ENCODE assay signal across 9 cellular contexts in the genomic region with DNA sequence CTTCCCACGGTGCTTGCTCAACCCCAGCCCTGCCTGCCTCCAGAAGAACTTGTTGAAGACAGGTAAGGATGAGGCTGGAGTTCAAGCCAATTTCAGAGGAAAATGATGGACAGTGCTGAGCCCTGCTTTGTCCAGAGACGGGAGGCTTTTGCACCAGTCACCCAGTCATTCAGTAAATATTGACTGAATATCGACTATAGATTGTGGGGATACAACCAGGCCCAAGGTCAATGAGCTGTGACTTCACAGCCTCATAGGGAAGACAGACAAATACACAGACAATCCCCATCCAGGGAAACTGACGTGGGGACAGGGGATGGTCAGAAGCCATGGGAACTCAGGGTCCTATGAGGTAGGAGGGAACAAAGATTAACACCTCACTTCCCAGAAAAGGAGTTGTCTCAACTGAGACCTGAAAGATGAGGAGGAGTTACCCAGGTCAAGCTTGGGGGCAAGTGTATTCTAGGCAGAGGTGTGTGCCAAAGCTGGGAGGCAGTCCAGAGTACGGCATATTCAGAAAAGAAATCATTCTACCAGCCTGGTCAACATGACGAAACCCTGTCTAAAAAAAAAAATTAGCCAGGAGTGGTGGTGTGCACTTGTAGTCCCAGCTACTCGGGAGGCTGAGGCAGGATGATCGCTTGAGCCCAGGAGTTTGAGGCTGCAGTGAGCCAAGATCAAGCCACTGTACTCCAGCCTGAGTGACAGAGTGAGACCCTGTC. TPM values are rescaled to one million over a fixed set of nuclear protein-coding genes. Genes with fewer than 3 reads are reported as not detected.
"Had no signal": no experiment of that assay in that cellular context is flagged by ENCODE, and none has a peak within 500 bp of the region (broad histone marks: within the 10 kb centered on the region; RNA-seq: fewer than 3 reads in every experiment).

No MANE protein-coding gene starts in this region.

- H3K9me3 ChIP-seq: HAP-1 had no signal

- H3K36me3 ChIP-seq: HAP-1 had no signal

- H3K36me3 Mint-ChIP-seq: IgD-negative memory B cell had no signal

- H3K9me3 Mint-ChIP-seq: HFFc6, IgD-negative memory B cell had no signal

- H3K27ac Mint-ChIP-seq: HFFc6, IgD-negative memory B cell had no signal

- H3K27ac ChIP-seq: GM23248 had no signal

- ATAC-seq: HCT116 had no signal

- H3K4me3 ChIP-seq: GM23248, HAP-1 had no signal

- DNase-seq: GM23248, GOT3, H7, HFFc6 had no signal

- H3K4me3 Mint-ChIP-seq: HFFc6, IgD-negative memory B cell had no signal

RNA-seq across cellular contexts. Expression of a gene that starts 5.9 kb away (rescaled TPM):
- total RNA-seq: GM23248 had no signal

RNA-seq across cellular contexts. Expression of a gene that starts 6.3 kb away (rescaled TPM):
- total RNA-seq: GM23248, H4, H7, HFFc6, HT-29 had no signal

RNA-seq across cellular contexts. Expression of a gene that starts 14.4 kb away (rescaled TPM):
- total RNA-seq: GM23248 had no signal
